In genomic region chr15:66785637-66786036, GRCh38 we compare ENCODE assay signal across 19 cellular contexts.
DNase-seq lines count a peak whose midpoint lies in the region; ATAC-seq and TF ChIP-seq lines count a peak whose summit lies in the region.
"Had no signal": no experiment of that assay in that cellular context is flagged by ENCODE, and none has a peak within 500 bp of the region (broad histone marks: within the 10 kb centered on the region; RNA-seq: fewer than 3 reads in every experiment).

No MANE protein-coding gene starts in this region.

- in situ Hi-C loops in Panc1 (cut with HindIII; ENCODE audit: low pct_unique_long_range_greater_than_20kb, low sequenced_read_pairs), result no loop called here

- H3K79me2 ChIP-seq in osteoblast (ENCODE audit: insufficient read depth, low read length), result peaks cover 24% of the 10 kb centered on the region

- H3K36me3 ChIP-seq in Panc1 (ENCODE audit: control insufficient read depth, insufficient read depth, low read length), result no peaks in the 10 kb centered on the region
- peaks cover 23% of the 10 kb centered on the region for H3K36me3 ChIP-seq in osteoblast (ENCODE audit: insufficient read depth, low read length)
- H3K36me3 ChIP-seq: pancreas, suprapubic skin had no signal

- H3K9me3 ChIP-seq in Panc1 (ENCODE audit: control insufficient read depth, insufficient read depth, low read depth, low read length), result no peaks in the 10 kb centered on the region
- H3K9me3 ChIP-seq in osteoblast (ENCODE audit: low read depth, low read length), result no peaks in the 10 kb centered on the region
- H3K9me3 ChIP-seq: left ventricle myocardium inferior, pancreas, suprapubic skin had no signal

- no peaks in the 10 kb centered on the region for H3K27me3 ChIP-seq in Panc1 (ENCODE audit: control insufficient read depth, insufficient read depth, low read length)
- no peaks in the 10 kb centered on the region for H3K27me3 ChIP-seq in osteoblast (ENCODE audit: insufficient read depth, low read length)
- H3K27me3 ChIP-seq: pancreas, suprapubic skin had no signal

- intact Hi-C loops in Panc1 (cut with micrococcal nuclease; ENCODE audit: unreplicated experiment), result loop anchor here (5.0 kb wide), 1 partner anchor 67 kb away; no protein-coding TSS in a partner anchor

- CTCF ChIA-PET in Panc1 (lab: Charles Lee), result interaction anchor here (0.6 to 1.6 kb wide), 2 partner anchors 18 to 66 kb away, joined by 6 to 14 read pairs; no protein-coding TSS in a partner anchor

- peak overlapping the region; percentile 21 for H3K4me2 ChIP-seq in osteoblast (ENCODE audit: insufficient read depth, low read length)
- H3K4me2 ChIP-seq: PC-9 had no signal

- no peak for ATAC-seq in Panc1
- ATAC-seq in GM18870 (IDR thresholded peaks at IDR 0.05; ENCODE audit: unreplicated experiment), result no peak
- no peak for ATAC-seq in GM19328 (IDR thresholded peaks at IDR 0.05; ENCODE audit: unreplicated experiment)
- ATAC-seq: HCT116, pancreas had no signal

- BruUV-seq in Panc1 (replicated peaks; lab: Mats Ljungman, UMichigan), result no TSS peak

- peak; percentile 81 for DNase-seq in EH (ENCODE audit: low read depth)
- DNase-seq in Panc1 (ENCODE audit: low read depth, low spot score), result no peak
- DNase-seq in choroid plexus epithelial cell (ENCODE audit: low read depth), result peak; percentile 84
- peak; percentile 92 for DNase-seq in osteoblast (ENCODE audit: insufficient read length, low spot score, missing footprints)
- no peak for DNase-seq in GM19238 (ENCODE audit: insufficient read length, low spot score)
- DNase-seq: activated CD4-positive, alpha-beta T cell treated with anti-CD3 and anti-CD28 coated beads, Interleukin-2, amount 50 U/mL, for 4 hours; activated T-cell treated with anti-CD3 and anti-CD28 coated beads for 4 hours; foreskin fibroblast; left ventricle myocardium inferior; NCI-H1436 treated with DMSO at 0.1 percent for 48 hours; NCI-H82; pancreas; PC-9; stimulated activated CD4-positive, alpha-beta T cell treated with anti-CD3 and anti-CD28 coated beads, Interleukin-4, amount 100 ng/mL, for 4 hours; stimulated activated CD8-positive, alpha-beta memory T cell treated with anti-CD3 and anti-CD28 coated beads, Interleukin-4, amount 100 ng/mL, for 48 hours had no signal

- POLR2A ChIA-PET in Panc1 (lab: Charles Lee), result no interaction called here

- H4K20me1 ChIP-seq in osteoblast (ENCODE audit: insufficient read depth, low read length), result peaks cover 2% of the 10 kb centered on the region

- H2AFZ ChIP-seq in osteoblast (ENCODE audit: low read length), result no peak overlapping the region
- H2AFZ ChIP-seq: PC-9 had no signal

- TF ChIP-seq CTCF in Panc1 (IDR thresholded peaks at IDR 0.05) (no peak), choroid plexus epithelial cell (conservative IDR thresholded peaks at IDR 0.05; ENCODE audit: low read depth, low read length) (no peak), osteoblast (IDR thresholded peaks at IDR 0.05; ENCODE audit: extremely low read depth, low read depth, low read length) (no peak)

- H3K4me1 ChIP-seq in Panc1 (ENCODE audit: control insufficient read depth, insufficient read depth, low read length), result peaks cover 37% of the 10 kb centered on the region
- peaks cover 41% of the 10 kb centered on the region for H3K4me1 ChIP-seq in osteoblast (ENCODE audit: insufficient read depth, low read length)
- H3K4me1 ChIP-seq: pancreas, suprapubic skin had no signal

- H3K4me3 ChIP-seq in Panc1 (ENCODE audit: low read depth in 2 of 2, low read length in 2 of 2), result no peak overlapping the region
- H3K4me3 ChIP-seq in choroid plexus epithelial cell (ENCODE audit: low read depth, low read length), result no peak overlapping the region
- H3K4me3 ChIP-seq in osteoblast (ENCODE audit: insufficient read depth, low read length), result no peak overlapping the region
- H3K4me3 ChIP-seq: left ventricle myocardium inferior, pancreas, PC-9, suprapubic skin had no signal

- H3K27ac ChIP-seq in Panc1 (ENCODE audit: low read length), result peak overlapping the region; percentile 67
- H3K27ac ChIP-seq in osteoblast (ENCODE audit: low read depth, low read length), result peak overlapping the region; percentile 2
- H3K27ac ChIP-seq: left ventricle myocardium inferior, pancreas, PC-9, suprapubic skin had no signal

Comparison
In these comparisons a context has a peak if more than half of its experiments do, and no peak if none do; other contexts are left out.
1. DNase-seq: peak in EH (single experiment), choroid plexus epithelial cell (single experiment) and osteoblast (single experiment); none in Panc1 (single experiment) and GM19238 (single experiment).